10 cellular contexts compared by ENCODE assay signal in genomic region chr19:48807590-48808308, GRCh38. TPM values are rescaled to one million over a fixed set of nuclear protein-coding genes. Genes with fewer than 3 reads are reported as not detected.
DNase-seq lines count a peak whose midpoint lies in the region; ATAC-seq lines count a peak whose summit lies in the region.
"Had no signal": no experiment of that assay in that cellular context is flagged by ENCODE, and none has a peak within 500 bp of the region (broad histone marks: within the 10 kb centered on the region; RNA-seq: fewer than 3 reads in every experiment).

No MANE protein-coding gene starts in this region.

- no peak for DNase-seq in activated CD4-positive, alpha-beta T cell treated with anti-CD3 and anti-CD28 coated beads, Interleukin-2, amount 10 ng/mL, durations not matched to agents 7 days and 5 days
- no peak for DNase-seq in activated CD4-positive, alpha-beta T cell treated with anti-CD3 and anti-CD28 coated beads, Interleukin-2, amount 50 U/mL, for 48 hours
- DNase-seq in ecto neural progenitor cell (ENCODE audit: low spot score): peak; percentile 56
- no peak for DNase-seq in stimulated activated effector memory CD8-positive, alpha-beta T cell treated with anti-CD3 and anti-CD28 coated beads, Interleukin-12 subunit alpha, Interleukin-12 subunit beta, amount 100 ng/mL, for 72 hours (ENCODE audit: low spot score in 2 of 2)
- DNase-seq: NCI-H2227 treated with DMSO at 0.1 percent for 48 hours had no signal

- H3K4me1 Mint-ChIP-seq in activated CD4-positive, alpha-beta T cell treated with anti-CD3 and anti-CD28 coated beads, Interleukin-2, amount 10 ng/mL, durations not matched to agents 7 days and 5 days: peaks cover 30% of the 10 kb centered on the region
- peaks cover 41% of the 10 kb centered on the region for H3K4me1 Mint-ChIP-seq in stimulated activated effector memory CD8-positive, alpha-beta T cell treated with anti-CD3 and anti-CD28 coated beads, Interleukin-12 subunit alpha, Interleukin-12 subunit beta, amount 100 ng/mL, for 72 hours

- H3K36me3 Mint-ChIP-seq in activated CD4-positive, alpha-beta T cell treated with anti-CD3 and anti-CD28 coated beads, Interleukin-2, amount 10 ng/mL, durations not matched to agents 7 days and 5 days (ENCODE audit: low read depth): peaks cover 1% of the 10 kb centered on the region
- peaks cover 14% of the 10 kb centered on the region for H3K36me3 Mint-ChIP-seq in stimulated activated effector memory CD8-positive, alpha-beta T cell treated with anti-CD3 and anti-CD28 coated beads, Interleukin-12 subunit alpha, Interleukin-12 subunit beta, amount 100 ng/mL, for 72 hours

- no peak for ATAC-seq in stimulated activated effector memory CD8-positive, alpha-beta T cell treated with anti-CD3 and anti-CD28 coated beads, Interleukin-12 subunit alpha, Interleukin-12 subunit beta, amount 100 ng/mL, for 72 hours
- ATAC-seq in GM21381 (IDR thresholded peaks at IDR 0.05; ENCODE audit: unreplicated experiment) (no peak), GM19463 (IDR thresholded peaks at IDR 0.05; ENCODE audit: unreplicated experiment) (no peak)

- CTCF ChIA-PET in activated CD4-positive, alpha-beta T cell treated with anti-CD3 and anti-CD28 coated beads, Interleukin-2, amount 10 ng/mL, durations not matched to agents 7 days and 5 days (lab: Charles Lee): interaction anchor here (1.1 to 5.2 kb wide), 3 partner anchors 12 to 186 kb away, joined by 3 to 34 read pairs (median 7); partner anchors contain the start of genes GYS1 and RUVBL2

- no peaks in the 10 kb centered on the region for H3K9me3 Mint-ChIP-seq in activated CD4-positive, alpha-beta T cell treated with anti-CD3 and anti-CD28 coated beads, Interleukin-2, amount 10 ng/mL, durations not matched to agents 7 days and 5 days
- no peaks in the 10 kb centered on the region for H3K9me3 Mint-ChIP-seq in stimulated activated effector memory CD8-positive, alpha-beta T cell treated with anti-CD3 and anti-CD28 coated beads, Interleukin-12 subunit alpha, Interleukin-12 subunit beta, amount 100 ng/mL, for 72 hours

- peak overlapping the region; percentile 16 for H3K27ac Mint-ChIP-seq in activated CD4-positive, alpha-beta T cell treated with anti-CD3 and anti-CD28 coated beads, Interleukin-2, amount 10 ng/mL, durations not matched to agents 7 days and 5 days
- H3K27ac Mint-ChIP-seq in stimulated activated effector memory CD8-positive, alpha-beta T cell treated with anti-CD3 and anti-CD28 coated beads, Interleukin-12 subunit alpha, Interleukin-12 subunit beta, amount 100 ng/mL, for 72 hours: peak overlapping the region; percentile 58

- no peak overlapping the region for H3K4me3 Mint-ChIP-seq in activated CD4-positive, alpha-beta T cell treated with anti-CD3 and anti-CD28 coated beads, Interleukin-2, amount 10 ng/mL, durations not matched to agents 7 days and 5 days
- H3K4me3 Mint-ChIP-seq in stimulated activated effector memory CD8-positive, alpha-beta T cell treated with anti-CD3 and anti-CD28 coated beads, Interleukin-12 subunit alpha, Interleukin-12 subunit beta, amount 100 ng/mL, for 72 hours: no peak overlapping the region

- POLR2A ChIA-PET in activated CD4-positive, alpha-beta T cell treated with anti-CD3 and anti-CD28 coated beads, Interleukin-2, amount 10 ng/mL, durations not matched to agents 7 days and 5 days (lab: Charles Lee): no interaction called here

- H3K27me3 Mint-ChIP-seq in activated CD4-positive, alpha-beta T cell treated with anti-CD3 and anti-CD28 coated beads, Interleukin-2, amount 10 ng/mL, durations not matched to agents 7 days and 5 days: no peaks in the 10 kb centered on the region

RNA-seq across cellular contexts. Expression of gene BCAT2, which starts 3.1 kb away (rescaled TPM):
- total RNA-seq in activated CD4-positive, alpha-beta T cell treated with anti-CD3 and anti-CD28 coated beads, Interleukin-2, amount 10 ng/mL, durations not matched to agents 7 days and 5 days: 10 to 100 TPM; 42.3 to 43.3 TPM

RNA-seq across cellular contexts. Expression of gene HSD17B14, which starts 28.5 kb away (rescaled TPM):
- under 1 TPM; 0.27 to 0.77 TPM for total RNA-seq in activated CD4-positive, alpha-beta T cell treated with anti-CD3 and anti-CD28 coated beads, Interleukin-2, amount 10 ng/mL, durations not matched to agents 7 days and 5 days
- total RNA-seq: H4 had no signal

RNA-seq across cellular contexts. Expression of gene FGF21, which starts 52.4 kb away (rescaled TPM):
- total RNA-seq in activated CD4-positive, alpha-beta T cell treated with anti-CD3 and anti-CD28 coated beads, Interleukin-2, amount 10 ng/mL, durations not matched to agents 7 days and 5 days: not detected
- total RNA-seq: esophagus muscularis mucosa, H4, lung had no signal

RNA-seq across cellular contexts. Expression of gene FUT1, which starts 55.3 kb away (rescaled TPM):
- total RNA-seq in activated CD4-positive, alpha-beta T cell treated with anti-CD3 and anti-CD28 coated beads, Interleukin-2, amount 10 ng/mL, durations not matched to agents 7 days and 5 days: under 1 TPM; 0.10 to 0.23 TPM
